Comparison of ENCODE assay signal across 1 cellular context in the genomic region with DNA sequence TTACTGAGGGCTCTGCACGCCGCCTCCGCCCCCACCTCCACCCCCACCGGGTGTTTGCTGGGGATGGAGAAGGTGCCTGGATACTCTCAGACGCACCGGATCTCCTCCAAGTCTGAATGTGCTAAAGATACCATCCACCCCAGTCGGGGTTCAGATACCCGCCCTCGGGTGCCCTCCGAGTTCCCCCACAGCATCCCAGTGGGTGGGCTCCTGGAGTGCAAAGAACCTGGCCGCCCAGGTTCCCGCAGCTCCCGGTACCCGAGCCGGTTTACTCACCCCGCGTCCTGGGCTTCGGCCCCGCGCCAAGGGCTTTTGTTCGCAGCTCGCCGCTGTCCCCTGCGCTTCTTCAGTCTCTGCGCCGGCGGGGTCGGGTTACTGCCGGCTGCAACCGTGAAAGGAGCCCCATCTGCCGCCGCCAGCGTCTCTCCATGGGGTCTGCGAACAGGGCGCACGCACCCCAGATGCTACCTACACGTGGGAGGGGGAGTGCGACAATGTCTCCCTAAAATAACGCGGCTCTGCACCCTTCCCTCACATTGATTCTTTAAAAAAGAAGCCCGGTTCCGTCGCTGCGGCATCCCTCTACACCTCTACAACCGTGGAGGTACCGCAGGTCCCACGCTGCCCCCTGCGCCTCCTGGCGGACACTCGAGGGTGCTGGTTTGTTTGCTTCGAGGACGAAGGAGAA.
TF ChIP-seq lines count a peak whose summit lies in the region.

A gene (minus strand): TSS at position 606 of the 688 bp plus-strand sequence. CDS start 1,249 bp downstream, outside the sequence.

TF ChIP-seq in H1, 55 proteins besides CTCF, POLR2A, EP300 and RAD21:
- TF ChIP-seq, protein P1, sequence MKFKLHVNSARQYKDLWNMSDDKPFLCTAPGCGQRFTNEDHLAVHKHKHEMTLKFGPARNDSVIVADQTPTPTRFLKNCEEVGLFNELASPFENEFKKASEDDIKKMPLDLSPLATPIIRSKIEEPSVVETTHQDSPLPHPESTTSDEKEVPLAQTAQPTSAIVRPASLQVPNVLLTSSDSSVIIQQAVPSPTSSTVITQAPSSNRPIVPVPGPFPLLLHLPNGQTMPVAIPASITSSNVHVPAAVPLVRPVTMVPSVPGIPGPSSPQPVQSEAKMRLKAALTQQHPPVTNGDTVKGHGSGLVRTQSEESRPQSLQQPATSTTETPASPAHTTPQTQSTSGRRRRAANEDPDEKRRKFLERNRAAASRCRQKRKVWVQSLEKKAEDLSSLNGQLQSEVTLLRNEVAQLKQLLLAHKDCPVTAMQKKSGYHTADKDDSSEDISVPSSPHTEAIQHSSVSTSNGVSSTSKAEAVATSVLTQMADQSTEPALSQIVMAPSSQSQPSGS (IDR thresholded peaks at IDR 0.05; ENCODE audit: low read length): no peak
- TF ChIP-seq, protein P2, sequence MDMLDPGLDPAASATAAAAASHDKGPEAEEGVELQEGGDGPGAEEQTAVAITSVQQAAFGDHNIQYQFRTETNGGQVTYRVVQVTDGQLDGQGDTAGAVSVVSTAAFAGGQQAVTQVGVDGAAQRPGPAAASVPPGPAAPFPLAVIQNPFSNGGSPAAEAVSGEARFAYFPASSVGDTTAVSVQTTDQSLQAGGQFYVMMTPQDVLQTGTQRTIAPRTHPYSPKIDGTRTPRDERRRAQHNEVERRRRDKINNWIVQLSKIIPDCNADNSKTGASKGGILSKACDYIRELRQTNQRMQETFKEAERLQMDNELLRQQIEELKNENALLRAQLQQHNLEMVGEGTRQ (IDR thresholded peaks at IDR 0.05; ENCODE audit: low read length): no peak
- TF ChIP-seq KDM1A (IDR thresholded peaks at IDR 0.05; ENCODE audit: borderline replicate concordance, low read length) (peak; percentile 22; the same call in 1 of the 2 replicates), POLR2AphosphoS5 (IDR thresholded peaks at IDR 0.05; ENCODE audit: low read depth, low read length) (no peak), KDM4A (IDR thresholded peaks at IDR 0.05; ENCODE audit: low read depth, low read length, severe bottlenecking) (peak; percentile 81), CTBP2 (IDR thresholded peaks at IDR 0.05; ENCODE audit: borderline replicate concordance, insufficient read depth, insufficient read length, low read length) (no peak), TCF12 (IDR thresholded peaks at IDR 0.05; ENCODE audit: low read depth, low read length) (no peak), SRF (IDR thresholded peaks at IDR 0.05; ENCODE audit: low read depth, low read length) (no peak; the same call in 1 of the 2 replicates), RBBP5 (IDR thresholded peaks at IDR 0.05; ENCODE audit: borderline replicate concordance, low read depth, low read length) (no peak), GABPA (IDR thresholded peaks at IDR 0.05; ENCODE audit: borderline replicate concordance, insufficient read depth, low read length) (no peak; the same call in 1 of the 2 replicates), BCL11A (IDR thresholded peaks at IDR 0.05; ENCODE audit: low read depth in 2 of 2, low read length in 2 of 2) (no peak), SUZ12 (IDR thresholded peaks at IDR 0.05; ENCODE audit: low read length) (peak; percentile 52), FOSL1 (IDR thresholded peaks at IDR 0.05; ENCODE audit: insufficient read depth, low read depth, low read length) (no peak), PHF8 (conservative IDR thresholded peaks at IDR 0.05; ENCODE audit: low read depth, low read length) (peak; percentile 32; the same call in 1 of the 2 replicates), SIX5 (IDR thresholded peaks at IDR 0.05; ENCODE audit: low read depth, low read length) (no peak), ZNF274 (IDR thresholded peaks at IDR 0.05; ENCODE audit: borderline replicate concordance, extremely low read depth, low read length) (no peak), BACH1 (IDR thresholded peaks at IDR 0.05; ENCODE audit: low read length) (peak; percentile 58; the same call in 1 of the 2 replicates), TEAD4 (IDR thresholded peaks at IDR 0.05; ENCODE audit: low read depth, low read length) (no peak; the same call in 1 of the 2 replicates), SIN3A (conservative IDR thresholded peaks at IDR 0.05 in 1 of 2, IDR thresholded peaks at IDR 0.05 in 1 of 2; ENCODE audit: low read depth in 1 of 2, low read length in 2 of 2) (no peak), GTF2F1 (IDR thresholded peaks at IDR 0.05; ENCODE audit: borderline replicate concordance, low read depth, low read length) (no peak), MAFK (IDR thresholded peaks at IDR 0.05; ENCODE audit: low read depth, low read length) (no peak), EZH2 (IDR thresholded peaks at IDR 0.05; ENCODE audit: low read depth, low read length, severe bottlenecking) (peak; percentile 39), SAP30 (IDR thresholded peaks at IDR 0.05; ENCODE audit: insufficient read depth, insufficient replicate concordance, low read length) (no peak), YY1 (IDR thresholded peaks at IDR 0.05; ENCODE audit: low read depth, low read length) (no peak), TAF7 (optimal IDR thresholded peaks at IDR 0.05; ENCODE audit: borderline replicate concordance, low read depth, low read length) (no peak), TBP (IDR thresholded peaks at IDR 0.05; ENCODE audit: low read depth, low read length) (0 out of 2 replicates have a peak, but pooled peaks have one; percentile 40), ASH2L (IDR thresholded peaks at IDR 0.05; ENCODE audit: low read length) (peak; percentile 67), SIRT6 (IDR thresholded peaks at IDR 0.05; ENCODE audit: low read length) (no peak), RNF2 (IDR thresholded peaks at IDR 0.05; ENCODE audit: borderline replicate concordance, low read depth, low read length, missing control alignments, poor library complexity, severe bottlenecking) (no peak), HDAC6 (IDR thresholded peaks at IDR 0.05; ENCODE audit: low read depth, low read length) (no peak), CHD1 (IDR thresholded peaks at IDR 0.05; ENCODE audit: low read depth, low read length) (no peak), HDAC2 (IDR thresholded peaks at IDR 0.05; ENCODE audit: borderline replicate concordance in 1 of 2, low read depth in 2 of 2, low read length in 2 of 2) (0 out of 4 replicates have a peak, but pooled peaks of 1 of the 2 experiments have one; percentile 40), TAF1 (IDR thresholded peaks at IDR 0.05; ENCODE audit: low read depth, low read length) (peak; percentile 36; the same call in 1 of the 2 replicates), CEBPB (IDR thresholded peaks at IDR 0.05; ENCODE audit: low read depth, low read length) (no peak), RXRA (IDR thresholded peaks at IDR 0.05; ENCODE audit: insufficient read depth, low read depth, low read length) (no peak), KDM5A (IDR thresholded peaks at IDR 0.05; ENCODE audit: low read length) (no peak), POU5F1 (IDR thresholded peaks at IDR 0.05; ENCODE audit: low read depth, low read length) (no peak), JUN (IDR thresholded peaks at IDR 0.05; ENCODE audit: low read depth, low read length) (no peak), SP4 (IDR thresholded peaks at IDR 0.05; ENCODE audit: low read length) (no peak)
- TF ChIP-seq, protein P3, sequence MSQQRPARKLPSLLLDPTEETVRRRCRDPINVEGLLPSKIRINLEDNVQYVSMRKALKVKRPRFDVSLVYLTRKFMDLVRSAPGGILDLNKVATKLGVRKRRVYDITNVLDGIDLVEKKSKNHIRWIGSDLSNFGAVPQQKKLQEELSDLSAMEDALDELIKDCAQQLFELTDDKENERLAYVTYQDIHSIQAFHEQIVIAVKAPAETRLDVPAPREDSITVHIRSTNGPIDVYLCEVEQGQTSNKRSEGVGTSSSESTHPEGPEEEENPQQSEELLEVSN (IDR thresholded peaks at IDR 0.05): peak; percentile 84
- TF ChIP-seq, protein P4, sequence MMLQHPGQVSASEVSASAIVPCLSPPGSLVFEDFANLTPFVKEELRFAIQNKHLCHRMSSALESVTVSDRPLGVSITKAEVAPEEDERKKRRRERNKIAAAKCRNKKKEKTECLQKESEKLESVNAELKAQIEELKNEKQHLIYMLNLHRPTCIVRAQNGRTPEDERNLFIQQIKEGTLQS (IDR thresholded peaks at IDR 0.05; ENCODE audit: insufficient read depth, low read depth, low read length): no peak
- TF ChIP-seq, protein P5, sequence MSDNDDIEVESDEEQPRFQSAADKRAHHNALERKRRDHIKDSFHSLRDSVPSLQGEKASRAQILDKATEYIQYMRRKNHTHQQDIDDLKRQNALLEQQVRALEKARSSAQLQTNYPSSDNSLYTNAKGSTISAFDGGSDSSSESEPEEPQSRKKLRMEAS (IDR thresholded peaks at IDR 0.05): peak; percentile 79
TF ChIP-seq in H1: peak in this region for 12.
